ENCODE assay signal across 8 cellular contexts in the genomic region with DNA sequence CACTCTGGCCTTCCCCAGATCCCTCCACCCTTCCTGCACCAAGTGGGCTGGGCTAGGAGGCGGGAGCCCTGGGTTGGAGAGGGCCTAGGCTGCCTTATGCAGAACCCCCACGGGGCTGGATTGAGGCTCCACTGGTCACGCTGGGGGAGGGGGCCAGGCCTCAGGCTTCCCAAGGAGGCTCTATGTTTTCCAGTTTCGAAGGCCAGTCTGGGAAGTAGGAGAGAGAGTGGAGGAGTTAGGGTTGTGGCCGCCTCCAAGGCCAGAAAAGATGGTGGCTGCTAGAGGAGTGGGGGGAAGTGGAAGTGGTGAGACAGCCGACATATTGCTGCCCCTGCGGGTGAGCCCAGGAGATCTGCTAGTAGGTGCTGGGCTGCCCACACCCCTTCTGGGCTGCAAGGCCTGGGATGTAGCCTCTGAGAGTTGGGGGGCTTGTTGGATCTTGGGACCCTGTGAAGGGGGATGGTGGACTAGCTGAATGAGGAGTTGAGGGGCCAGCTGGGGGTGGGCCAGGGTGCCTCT. TPM values are rescaled to one million over a fixed set of nuclear protein-coding genes. Genes with fewer than 3 reads are reported as not detected.
DNase-seq lines count a peak whose midpoint lies in the region; ATAC-seq lines count a peak whose summit lies in the region.

No MANE protein-coding gene starts in this region.

- H3K4me3 ChIP-seq in CD8-positive, alpha-beta memory T cell (ENCODE audit: low read length), result peak overlapping the region; percentile 99
- peak overlapping the region; percentile 96 for H3K4me3 ChIP-seq in rectal smooth muscle tissue (ENCODE audit: low read length)

- no peaks in the 10 kb centered on the region for H3K27me3 Mint-ChIP-seq in CD8-positive, alpha-beta memory T cell

- H3K4me1 ChIP-seq in CD8-positive, alpha-beta memory T cell (ENCODE audit: insufficient read depth, low read length), result peaks cover 50% of the 10 kb centered on the region
- H3K4me1 ChIP-seq in rectal smooth muscle tissue (ENCODE audit: control insufficient read depth, insufficient read depth, low read length), result peaks cover 24% of the 10 kb centered on the region

- H3K9me3 ChIP-seq in CD8-positive, alpha-beta memory T cell (ENCODE audit: low read length), result no peaks in the 10 kb centered on the region

- POLR2A ChIA-PET in CD8-positive, alpha-beta memory T cell (lab: Charles Lee), result interaction anchor here (0.6 to 3.0 kb wide), 5 partner anchors 10 to 141 kb away, joined by 4 to 35 read pairs (median 6); no protein-coding TSS in a partner anchor

- peaks cover 0 to 41% (median 0%) of the 10 kb centered on the region in 3 donors for H3K36me3 Mint-ChIP-seq in CD8-positive, alpha-beta memory T cell

- DNase-seq in CD8-positive, alpha-beta memory T cell, result peak in 2 of 5 donors; percentile 37 to 58
- DNase-seq in LHCN-M2 (ENCODE audit: low read depth) (peak; percentile 47), glomerular visceral epithelial cell (ENCODE audit: extremely low spot score) (peak; percentile 53), NCI-H187 treated with DMSO at 0.1 percent for 48 hours (lab: John Stamatoyannopoulos, UW) (no peak), D341Med (ENCODE audit: low spot score) (no peak)
- peak; percentile 76 for DNase-seq in activated effector memory CD4-positive, alpha-beta T cell treated with anti-CD3 and anti-CD28 coated beads, Interleukin-2, amount 50 U/mL, for 16 hours

- peak overlapping the region; percentile 71 for H3K27ac ChIP-seq in CD8-positive, alpha-beta memory T cell (ENCODE audit: low read depth, low read length)
- peak overlapping the region; percentile 86 for H3K27ac ChIP-seq in rectal smooth muscle tissue (ENCODE audit: low read depth, low read length)

- CTCF ChIA-PET in CD8-positive, alpha-beta memory T cell (lab: Charles Lee), result interaction anchor here (0.8 to 15.9 kb wide), 5 partner anchors 11 to 55 kb away, joined by 3 to 241 read pairs (median 11); partner anchors contain the start of gene IFRD2

- H3K9me3 Mint-ChIP-seq in CD8-positive, alpha-beta memory T cell, result no peaks in the 10 kb centered on the region

- no peaks in the 10 kb centered on the region for H3K27me3 ChIP-seq in CD8-positive, alpha-beta memory T cell (ENCODE audit: insufficient read depth, low read length, poor library complexity, severe bottlenecking)
- H3K27me3 ChIP-seq in rectal smooth muscle tissue (ENCODE audit: control insufficient read depth, insufficient read depth, low read length), result no peaks in the 10 kb centered on the region

- no peak for ATAC-seq in HG02610 (IDR thresholded peaks at IDR 0.05; ENCODE audit: unreplicated experiment)

- H3K4me1 Mint-ChIP-seq in CD8-positive, alpha-beta memory T cell, result peaks cover 40 to 48% (median 44%) of the 10 kb centered on the region in 3 donors

- peak overlapping the region; percentile 71 for H3K9ac ChIP-seq in rectal smooth muscle tissue (ENCODE audit: low read length)

- peak overlapping the region; percentile 87 to 99 (median 98) for H3K4me3 Mint-ChIP-seq in CD8-positive, alpha-beta memory T cell

- H3K36me3 ChIP-seq in CD8-positive, alpha-beta memory T cell (ENCODE audit: insufficient read depth, low read length), result peaks cover 13% of the 10 kb centered on the region
- no peaks in the 10 kb centered on the region for H3K36me3 ChIP-seq in rectal smooth muscle tissue (ENCODE audit: control insufficient read depth, insufficient read depth, low read length)

- peak overlapping the region; percentile 93 to 99 (median 96) for H3K27ac Mint-ChIP-seq in CD8-positive, alpha-beta memory T cell

RNA-seq across cellular contexts. Expression of gene GNAI2, which starts 1.2 kb away (rescaled TPM):
- total RNA-seq in CD8-positive, alpha-beta memory T cell, result 100 to 1,000 TPM; 259 to 265 TPM
- 665 TPM for polyA plus RNA-seq in CD8-positive, alpha-beta memory T cell
- total RNA-seq in LHCN-M2 (2014; rRNA removed), result 297 and 323 TPM in 2 replicates
- polyA plus RNA-seq in LHCN-M2 (2012), result 515 TPM

RNA-seq across cellular contexts. Expression of gene SEMA3B, which starts 31.8 kb away (rescaled TPM):
- under 1 TPM in 1 of 2 experiments, not detected in 1; 0.22 TPM for total RNA-seq in CD8-positive, alpha-beta memory T cell
- not detected for polyA plus RNA-seq in CD8-positive, alpha-beta memory T cell
- 2.1 and 4.1 TPM in 2 replicates for total RNA-seq in LHCN-M2 (2014; rRNA removed)
- 5.0 TPM for polyA plus RNA-seq in LHCN-M2 (2012)

RNA-seq across cellular contexts. Expression of gene SLC38A3, which starts 32.1 kb away (rescaled TPM):
- not detected for total RNA-seq in CD8-positive, alpha-beta memory T cell
- polyA plus RNA-seq in CD8-positive, alpha-beta memory T cell, result not detected
- total RNA-seq in LHCN-M2 (2014; rRNA removed), result 1.1 TPM in 1 of 2 replicates, not detected in the other
- 0.02 TPM for polyA plus RNA-seq in LHCN-M2 (2012)

RNA-seq across cellular contexts. Expression of gene LSMEM2, which starts 41.7 kb away (rescaled TPM):
- not detected for total RNA-seq in CD8-positive, alpha-beta memory T cell
- not detected for polyA plus RNA-seq in CD8-positive, alpha-beta memory T cell
- total RNA-seq in LHCN-M2 (2014; rRNA removed), result not detected in 2 replicates
- polyA plus RNA-seq in LHCN-M2 (2012), result not detected

RNA-seq across cellular contexts. Expression of gene GNAT1, which starts 45.8 kb away (rescaled TPM):
- total RNA-seq in CD8-positive, alpha-beta memory T cell, result not detected
- polyA plus RNA-seq in CD8-positive, alpha-beta memory T cell, result not detected
- not detected in 2 replicates for total RNA-seq in LHCN-M2 (2014; rRNA removed)
- not detected for polyA plus RNA-seq in LHCN-M2 (2012)

Comparison
In these comparisons a context has a peak if more than half of its experiments do, and no peak if none do; other contexts are left out.
1. DNase-seq: peak in LHCN-M2 (single experiment), activated effector memory CD4-positive, alpha-beta T cell treated with anti-CD3 and anti-CD28 coated beads, Interleukin-2, amount 50 U/mL, for 16 hours (single experiment) and glomerular visceral epithelial cell (single experiment); none in NCI-H187 treated with DMSO at 0.1 percent for 48 hours (single experiment) and D341Med (single experiment).